1 cellular context compared by ENCODE assay signal in the genomic region with DNA sequence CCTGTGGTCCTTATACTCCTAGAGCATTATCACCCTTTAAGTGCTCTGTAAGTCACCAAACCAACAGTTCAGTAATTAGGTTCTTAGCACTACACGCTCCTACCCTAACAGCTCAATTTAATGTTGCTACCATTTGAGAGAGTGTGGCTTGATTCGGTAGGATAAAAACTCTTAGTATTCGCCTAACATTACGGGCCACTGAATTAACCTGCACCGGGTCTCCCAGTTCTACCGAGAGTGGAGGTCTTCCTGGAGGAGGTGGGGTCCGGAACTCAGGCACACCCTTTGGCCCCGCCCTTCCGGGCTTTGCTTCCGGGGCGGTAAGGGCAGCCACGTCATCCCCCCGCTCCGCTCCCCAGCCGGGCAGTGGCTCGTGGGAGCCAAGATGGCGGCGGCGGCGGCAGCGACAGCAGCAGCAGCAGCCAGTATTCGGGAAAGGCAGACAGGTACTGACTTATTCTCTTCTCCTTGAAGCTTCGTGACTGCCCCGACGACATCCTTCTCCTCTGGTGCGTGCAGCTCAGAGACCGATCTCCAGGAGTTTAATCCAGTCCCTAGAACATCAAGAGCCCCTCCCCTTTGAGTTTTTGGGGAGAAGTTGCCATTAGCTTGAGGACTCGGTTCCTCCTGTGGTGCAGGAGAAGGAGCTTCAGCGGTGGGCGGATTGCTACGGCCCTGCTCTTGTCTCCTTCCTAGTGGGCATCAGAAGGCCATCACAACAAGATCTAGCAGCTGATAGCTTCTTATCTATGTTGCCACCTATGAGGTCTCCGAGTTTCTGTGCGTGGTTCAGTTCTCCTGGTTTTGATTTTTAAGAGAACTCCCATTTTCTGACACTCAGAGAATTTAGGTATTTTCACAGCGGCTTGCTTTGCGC.
TF ChIP-seq lines count a peak whose summit lies in the region.

A gene with protein sequence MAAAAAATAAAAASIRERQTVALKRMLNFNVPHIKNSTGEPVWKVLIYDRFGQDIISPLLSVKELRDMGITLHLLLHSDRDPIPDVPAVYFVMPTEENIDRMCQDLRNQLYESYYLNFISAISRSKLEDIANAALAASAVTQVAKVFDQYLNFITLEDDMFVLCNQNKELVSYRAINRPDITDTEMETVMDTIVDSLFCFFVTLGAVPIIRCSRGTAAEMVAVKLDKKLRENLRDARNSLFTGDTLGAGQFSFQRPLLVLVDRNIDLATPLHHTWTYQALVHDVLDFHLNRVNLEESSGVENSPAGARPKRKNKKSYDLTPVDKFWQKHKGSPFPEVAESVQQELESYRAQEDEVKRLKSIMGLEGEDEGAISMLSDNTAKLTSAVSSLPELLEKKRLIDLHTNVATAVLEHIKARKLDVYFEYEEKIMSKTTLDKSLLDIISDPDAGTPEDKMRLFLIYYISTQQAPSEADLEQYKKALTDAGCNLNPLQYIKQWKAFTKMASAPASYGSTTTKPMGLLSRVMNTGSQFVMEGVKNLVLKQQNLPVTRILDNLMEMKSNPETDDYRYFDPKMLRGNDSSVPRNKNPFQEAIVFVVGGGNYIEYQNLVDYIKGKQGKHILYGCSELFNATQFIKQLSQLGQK (plus strand): TSS at position 366 of the 877 bp plus-strand sequence. CDS start 20 bp downstream, at position 386.

TF ChIP-seq in HepG2, 621 proteins besides CTCF, POLR2A, EP300 and RAD21 (continued from another document and continues in another):
- peak; percentile 94; the same call in 1 of the 2 replicates for TF ChIP-seq CCDC6 (CRISPR knock-in tag; IDR thresholded peaks at IDR 0.05)
- TF ChIP-seq TCF7L2 (IDR thresholded peaks at IDR 0.05; ENCODE audit: low read depth, low read length), result no peak
- peak; percentile 93; the same call in 1 of the 2 replicates for TF ChIP-seq IRX3 (CRISPR knock-in tag; IDR thresholded peaks at IDR 0.05; ENCODE audit: borderline replicate concordance, low read depth)
- TF ChIP-seq, protein P1, sequence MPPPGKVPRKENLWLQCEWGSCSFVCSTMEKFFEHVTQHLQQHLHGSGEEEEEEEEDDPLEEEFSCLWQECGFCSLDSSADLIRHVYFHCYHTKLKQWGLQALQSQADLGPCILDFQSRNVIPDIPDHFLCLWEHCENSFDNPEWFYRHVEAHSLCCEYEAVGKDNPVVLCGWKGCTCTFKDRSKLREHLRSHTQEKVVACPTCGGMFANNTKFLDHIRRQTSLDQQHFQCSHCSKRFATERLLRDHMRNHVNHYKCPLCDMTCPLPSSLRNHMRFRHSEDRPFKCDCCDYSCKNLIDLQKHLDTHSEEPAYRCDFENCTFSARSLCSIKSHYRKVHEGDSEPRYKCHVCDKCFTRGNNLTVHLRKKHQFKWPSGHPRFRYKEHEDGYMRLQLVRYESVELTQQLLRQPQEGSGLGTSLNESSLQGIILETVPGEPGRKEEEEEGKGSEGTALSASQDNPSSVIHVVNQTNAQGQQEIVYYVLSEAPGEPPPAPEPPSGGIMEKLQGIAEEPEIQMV (CRISPR knock-in tag; IDR thresholded peaks at IDR 0.05; ENCODE audit: low read depth), result peak; percentile 88
- peak; percentile 100 for TF ChIP-seq MEIS1 (CRISPR knock-in tag; IDR thresholded peaks at IDR 0.05; ENCODE audit: borderline replicate concordance)
- TF ChIP-seq ZNF83 (CRISPR knock-in tag; IDR thresholded peaks at IDR 0.05; ENCODE audit: borderline replicate concordance), result 0 out of 2 replicates have a peak, but pooled peaks have one; percentile 96
- TF ChIP-seq MXD4 (CRISPR knock-in tag; IDR thresholded peaks at IDR 0.05), result peak; percentile 99
- TF ChIP-seq CBX1 (IDR thresholded peaks at IDR 0.05; ENCODE audit: low read depth), result peak; percentile 98
- peak; percentile 99 for TF ChIP-seq ZNF543 (CRISPR knock-in tag; IDR thresholded peaks at IDR 0.05)
- peak; percentile 100 for TF ChIP-seq NR2C2 (CRISPR knock-in tag; IDR thresholded peaks at IDR 0.05; ENCODE audit: borderline replicate concordance)
- TF ChIP-seq ZNF746 (CRISPR knock-in tag; IDR thresholded peaks at IDR 0.05), result peak; percentile 86; the same call in 1 of the 2 replicates
- TF ChIP-seq, protein P2, sequence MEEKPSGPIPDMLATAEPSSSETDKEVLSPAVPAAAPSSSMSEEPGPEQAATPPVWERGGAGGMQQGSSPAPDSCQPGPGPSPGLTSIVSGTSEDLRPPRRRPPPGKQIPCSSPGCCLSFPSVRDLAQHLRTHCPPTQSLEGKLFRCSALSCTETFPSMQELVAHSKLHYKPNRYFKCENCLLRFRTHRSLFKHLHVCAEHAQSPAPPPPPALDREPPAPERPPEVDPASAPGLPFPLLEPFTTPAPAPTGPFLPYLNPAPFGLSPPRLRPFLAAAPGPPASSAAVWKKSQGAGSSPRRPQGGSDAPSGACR (CRISPR knock-in tag; IDR thresholded peaks at IDR 0.05), result peak; percentile 98; the same call in 1 of the 2 replicates
- peak; percentile 98 for TF ChIP-seq POLR2AphosphoS2 (IDR thresholded peaks at IDR 0.05; ENCODE audit: low read depth, low read length)
- TF ChIP-seq ZFAT (CRISPR knock-in tag; conservative IDR thresholded peaks at IDR 0.05), result no peak
- TF ChIP-seq TCF12 (IDR thresholded peaks at IDR 0.05), result no peak
- TF ChIP-seq TCF12 (CRISPR knock-in tag; IDR thresholded peaks at IDR 0.05), result peak; percentile 97
- peak; percentile 85; the same call in 1 of the 2 replicates for TF ChIP-seq ZBTB20 (CRISPR knock-in tag; IDR thresholded peaks at IDR 0.05; ENCODE audit: borderline replicate concordance, low read depth)
- no peak for TF ChIP-seq IKZF1 (IDR thresholded peaks at IDR 0.05)
- TF ChIP-seq ZNF207 (IDR thresholded peaks at IDR 0.05; ENCODE audit: borderline replicate concordance), result no peak
- TF ChIP-seq, protein P3, sequence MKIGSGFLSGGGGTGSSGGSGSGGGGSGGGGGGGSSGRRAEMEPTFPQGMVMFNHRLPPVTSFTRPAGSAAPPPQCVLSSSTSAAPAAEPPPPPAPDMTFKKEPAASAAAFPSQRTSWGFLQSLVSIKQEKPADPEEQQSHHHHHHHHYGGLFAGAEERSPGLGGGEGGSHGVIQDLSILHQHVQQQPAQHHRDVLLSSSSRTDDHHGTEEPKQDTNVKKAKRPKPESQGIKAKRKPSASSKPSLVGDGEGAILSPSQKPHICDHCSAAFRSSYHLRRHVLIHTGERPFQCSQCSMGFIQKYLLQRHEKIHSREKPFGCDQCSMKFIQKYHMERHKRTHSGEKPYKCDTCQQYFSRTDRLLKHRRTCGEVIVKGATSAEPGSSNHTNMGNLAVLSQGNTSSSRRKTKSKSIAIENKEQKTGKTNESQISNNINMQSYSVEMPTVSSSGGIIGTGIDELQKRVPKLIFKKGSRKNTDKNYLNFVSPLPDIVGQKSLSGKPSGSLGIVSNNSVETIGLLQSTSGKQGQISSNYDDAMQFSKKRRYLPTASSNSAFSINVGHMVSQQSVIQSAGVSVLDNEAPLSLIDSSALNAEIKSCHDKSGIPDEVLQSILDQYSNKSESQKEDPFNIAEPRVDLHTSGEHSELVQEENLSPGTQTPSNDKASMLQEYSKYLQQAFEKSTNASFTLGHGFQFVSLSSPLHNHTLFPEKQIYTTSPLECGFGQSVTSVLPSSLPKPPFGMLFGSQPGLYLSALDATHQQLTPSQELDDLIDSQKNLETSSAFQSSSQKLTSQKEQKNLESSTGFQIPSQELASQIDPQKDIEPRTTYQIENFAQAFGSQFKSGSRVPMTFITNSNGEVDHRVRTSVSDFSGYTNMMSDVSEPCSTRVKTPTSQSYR (CRISPR knock-in tag; IDR thresholded peaks at IDR 0.05; ENCODE audit: borderline replicate concordance), result peak; percentile 87
- peak; percentile 86; the same call in 1 of the 2 replicates for TF ChIP-seq ZNF30 (CRISPR knock-in tag; IDR thresholded peaks at IDR 0.05)
- TF ChIP-seq, protein P4, sequence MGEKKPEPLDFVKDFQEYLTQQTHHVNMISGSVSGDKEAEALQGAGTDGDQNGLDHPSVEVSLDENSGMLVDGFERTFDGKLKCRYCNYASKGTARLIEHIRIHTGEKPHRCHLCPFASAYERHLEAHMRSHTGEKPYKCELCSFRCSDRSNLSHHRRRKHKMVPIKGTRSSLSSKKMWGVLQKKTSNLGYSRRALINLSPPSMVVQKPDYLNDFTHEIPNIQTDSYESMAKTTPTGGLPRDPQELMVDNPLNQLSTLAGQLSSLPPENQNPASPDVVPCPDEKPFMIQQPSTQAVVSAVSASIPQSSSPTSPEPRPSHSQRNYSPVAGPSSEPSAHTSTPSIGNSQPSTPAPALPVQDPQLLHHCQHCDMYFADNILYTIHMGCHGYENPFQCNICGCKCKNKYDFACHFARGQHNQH (CRISPR knock-in tag; IDR thresholded peaks at IDR 0.05), result peak; percentile 99
- TF ChIP-seq, protein P5, sequence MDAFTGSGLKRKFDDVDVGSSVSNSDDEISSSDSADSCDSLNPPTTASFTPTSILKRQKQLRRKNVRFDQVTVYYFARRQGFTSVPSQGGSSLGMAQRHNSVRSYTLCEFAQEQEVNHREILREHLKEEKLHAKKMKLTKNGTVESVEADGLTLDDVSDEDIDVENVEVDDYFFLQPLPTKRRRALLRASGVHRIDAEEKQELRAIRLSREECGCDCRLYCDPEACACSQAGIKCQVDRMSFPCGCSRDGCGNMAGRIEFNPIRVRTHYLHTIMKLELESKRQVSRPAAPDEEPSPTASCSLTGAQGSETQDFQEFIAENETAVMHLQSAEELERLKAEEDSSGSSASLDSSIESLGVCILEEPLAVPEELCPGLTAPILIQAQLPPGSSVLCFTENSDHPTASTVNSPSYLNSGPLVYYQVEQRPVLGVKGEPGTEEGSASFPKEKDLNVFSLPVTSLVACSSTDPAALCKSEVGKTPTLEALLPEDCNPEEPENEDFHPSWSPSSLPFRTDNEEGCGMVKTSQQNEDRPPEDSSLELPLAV (CRISPR knock-in tag; conservative IDR thresholded peaks at IDR 0.05; ENCODE audit: low read depth), result no peak; the same call in 1 of the 2 replicates
- no peak; the same call in 1 of the 2 replicates for TF ChIP-seq ZNF703 (CRISPR knock-in tag; IDR thresholded peaks at IDR 0.05; ENCODE audit: borderline replicate concordance)
- TF ChIP-seq ZKSCAN1 (IDR thresholded peaks at IDR 0.05; ENCODE audit: low read length), result peak; percentile 48; the same call in 1 of the 2 replicates
- peak; percentile 87 for TF ChIP-seq SP2 (CRISPR knock-in tag; IDR thresholded peaks at IDR 0.05)
- TF ChIP-seq, protein P6, sequence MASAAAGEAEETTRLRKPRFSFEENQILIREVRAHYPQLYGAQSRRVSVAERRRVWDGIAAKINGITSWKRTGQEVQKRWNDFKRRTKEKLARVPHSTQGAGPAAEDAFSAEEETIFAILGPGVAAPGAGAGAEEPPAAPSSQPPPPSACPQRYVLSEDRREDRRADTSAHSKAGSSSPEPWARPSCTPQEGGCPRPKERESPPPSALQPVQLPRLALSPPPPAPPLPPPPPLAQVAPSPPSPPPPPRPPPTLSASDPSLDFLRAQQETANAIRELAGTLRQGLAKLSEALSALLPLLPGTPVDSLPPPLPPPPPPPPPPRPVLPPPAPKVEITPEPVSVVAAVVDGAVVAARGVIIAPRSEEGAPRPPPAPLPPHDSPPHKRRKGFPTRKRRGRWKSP (CRISPR knock-in tag; IDR thresholded peaks at IDR 0.05), result peak; percentile 98
- TF ChIP-seq NCOR1 (IDR thresholded peaks at IDR 0.05; ENCODE audit: borderline replicate concordance, low read length), result peak; percentile 74
- no peak; the same call in 1 of the 2 replicates for TF ChIP-seq ZNF253 (CRISPR knock-in tag; IDR thresholded peaks at IDR 0.05; ENCODE audit: borderline replicate concordance)
- no peak for TF ChIP-seq NFE2L2 (IDR thresholded peaks at IDR 0.05; ENCODE audit: low read length)
- peak; percentile 100 for TF ChIP-seq ERF (CRISPR knock-in tag; IDR thresholded peaks at IDR 0.05)
- TF ChIP-seq ZNF790 (CRISPR knock-in tag; IDR thresholded peaks at IDR 0.05; ENCODE audit: borderline replicate concordance), result peak; percentile 98
- no peak; the same call in 1 of the 2 replicates for TF ChIP-seq ZNF879 (CRISPR knock-in tag; IDR thresholded peaks at IDR 0.05)
- peak; percentile 96 for TF ChIP-seq HIVEP1 (CRISPR knock-in tag; IDR thresholded peaks at IDR 0.05)
- TF ChIP-seq NCOA2 (CRISPR knock-in tag; IDR thresholded peaks at IDR 0.05), result peak; percentile 92
- TF ChIP-seq ZNF20 (CRISPR knock-in tag; IDR thresholded peaks at IDR 0.05), result peak; percentile 71; the same call in 1 of the 2 replicates
- peak; percentile 84 for TF ChIP-seq ZNF235 (CRISPR knock-in tag; IDR thresholded peaks at IDR 0.05; ENCODE audit: borderline replicate concordance)
- TF ChIP-seq KMT2B (CRISPR knock-in tag; IDR thresholded peaks at IDR 0.05), result peak; percentile 100
- TF ChIP-seq EZH2 (conservative IDR thresholded peaks at IDR 0.05; ENCODE audit: low read depth, low read length), result no peak
- TF ChIP-seq, protein P7, sequence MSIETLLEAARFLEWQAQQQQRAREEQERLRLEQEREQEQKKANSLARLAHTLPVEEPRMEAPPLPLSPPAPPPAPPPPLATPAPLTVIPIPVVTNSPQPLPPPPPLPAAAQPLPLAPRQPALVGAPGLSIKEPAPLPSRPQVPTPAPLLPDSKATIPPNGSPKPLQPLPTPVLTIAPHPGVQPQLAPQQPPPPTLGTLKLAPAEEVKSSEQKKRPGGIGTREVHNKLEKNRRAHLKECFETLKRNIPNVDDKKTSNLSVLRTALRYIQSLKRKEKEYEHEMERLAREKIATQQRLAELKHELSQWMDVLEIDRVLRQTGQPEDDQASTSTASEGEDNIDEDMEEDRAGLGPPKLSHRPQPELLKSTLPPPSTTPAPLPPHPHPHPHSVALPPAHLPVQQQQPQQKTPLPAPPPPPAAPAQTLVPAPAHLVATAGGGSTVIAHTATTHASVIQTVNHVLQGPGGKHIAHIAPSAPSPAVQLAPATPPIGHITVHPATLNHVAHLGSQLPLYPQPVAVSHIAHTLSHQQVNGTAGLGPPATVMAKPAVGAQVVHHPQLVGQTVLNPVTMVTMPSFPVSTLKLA (IDR thresholded peaks at IDR 0.05), result 0 out of 2 replicates have a peak, but pooled peaks have one; percentile 59
- TF ChIP-seq ZNF570 (CRISPR knock-in tag; IDR thresholded peaks at IDR 0.05; ENCODE audit: borderline replicate concordance), result peak; percentile 92
- TF ChIP-seq, protein P8, sequence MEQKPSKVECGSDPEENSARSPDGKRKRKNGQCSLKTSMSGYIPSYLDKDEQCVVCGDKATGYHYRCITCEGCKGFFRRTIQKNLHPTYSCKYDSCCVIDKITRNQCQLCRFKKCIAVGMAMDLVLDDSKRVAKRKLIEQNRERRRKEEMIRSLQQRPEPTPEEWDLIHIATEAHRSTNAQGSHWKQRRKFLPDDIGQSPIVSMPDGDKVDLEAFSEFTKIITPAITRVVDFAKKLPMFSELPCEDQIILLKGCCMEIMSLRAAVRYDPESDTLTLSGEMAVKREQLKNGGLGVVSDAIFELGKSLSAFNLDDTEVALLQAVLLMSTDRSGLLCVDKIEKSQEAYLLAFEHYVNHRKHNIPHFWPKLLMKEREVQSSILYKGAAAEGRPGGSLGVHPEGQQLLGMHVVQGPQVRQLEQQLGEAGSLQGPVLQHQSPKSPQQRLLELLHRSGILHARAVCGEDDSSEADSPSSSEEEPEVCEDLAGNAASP (CRISPR knock-in tag; IDR thresholded peaks at IDR 0.05; ENCODE audit: borderline replicate concordance), result peak; percentile 89
- TF ChIP-seq ZNF615 (CRISPR knock-in tag; IDR thresholded peaks at IDR 0.05; ENCODE audit: borderline replicate concordance), result peak; percentile 99; the same call in 1 of the 2 replicates
